ENCODE assay signal across 9 cellular contexts in genomic region chr12:70719672-70720420, GRCh38.
DNase-seq lines count a peak whose midpoint lies in the region; ATAC-seq, FAIRE-seq and TF ChIP-seq lines count a peak whose summit lies in the region.
"Had no signal": no experiment of that assay in that cellular context is flagged by ENCODE, and none has a peak within 500 bp of the region (broad histone marks: within the 10 kb centered on the region; RNA-seq: fewer than 3 reads in every experiment).

No MANE protein-coding gene starts in this region.

- no peak for TF ChIP-seq POLR2A in K562 (conservative IDR thresholded peaks at IDR 0.05)

- H3K9ac ChIP-seq in K562 (ENCODE audit: insufficient read depth in 1 of 2, low read depth in 2 of 2, low read length in 2 of 2), result no peak overlapping the region

- FAIRE-seq in K562 (lab: Jason Lieb, UNC) (peak; percentile 82), small intestine (lab: Jason Lieb, UNC) (no peak)
- FAIRE-seq: GM18507 had no signal

- peak; percentile 91 for TF ChIP-seq CTCF in Panc1 (IDR thresholded peaks at IDR 0.05)
- peak; percentile 90 to 94 (median 91) for TF ChIP-seq CTCF in K562 (IDR thresholded peaks at IDR 0.05 in 2 of 3, conservative IDR thresholded peaks at IDR 0.05 in 1 of 3; ENCODE audit: insufficient read depth in 2 of 3, low read depth in 1 of 3, low read length in 3 of 3)

- no peaks in the 10 kb centered on the region for H3K79me2 ChIP-seq in K562 (ENCODE audit: control insufficient read depth, insufficient read depth, low read length)

- TF ChIP-seq RAD21 in K562 (CRISPR knock-in tag; conservative IDR thresholded peaks at IDR 0.05 in 1 of 2, IDR thresholded peaks at IDR 0.05 in 1 of 2), result peak; percentile 97 to 99

- H3K27me3 ChIP-seq in Panc1 (ENCODE audit: control insufficient read depth, insufficient read depth, low read length) (peaks cover 8% of the 10 kb centered on the region), K562 (ENCODE audit: control insufficient read depth in 2 of 2, insufficient read depth in 2 of 2, low read length in 2 of 2) (no peaks in the 10 kb centered on the region), small intestine (ENCODE audit: control insufficient read depth in 2 of 2, insufficient read depth in 2 of 2, low read length in 2 of 2) (no peaks in the 10 kb centered on the region)

- no peaks in the 10 kb centered on the region for H4K20me1 ChIP-seq in K562 (replicated peaks; ENCODE audit: control insufficient read depth, insufficient read depth, low read length)

- H3K27ac ChIP-seq in Panc1 (ENCODE audit: low read length) (no peak overlapping the region), K562 (ENCODE audit: extremely low read depth, low read depth, low read length) (no peak overlapping the region), small intestine (ENCODE audit: low read depth in 1 of 2, low read length in 1 of 2) (no peak overlapping the region)

- H2AFZ ChIP-seq in K562 (ENCODE audit: low read depth, low read length), result peak overlapping the region; percentile 60; the same call in 1 of the 2 replicates

- peak; percentile 31 for DNase-seq in activated CD4-positive, alpha-beta T cell treated with anti-CD3 and anti-CD28 coated beads for 48 hours
- DNase-seq in activated CD4-positive, alpha-beta T cell treated with anti-CD3 and anti-CD28 coated beads for 1 hour, result no peak
- DNase-seq in Panc1 (ENCODE audit: low read depth, low spot score) (peak; percentile 20), K562 (ENCODE audit: extremely low read depth in 1 of 4, low spot score in 3 of 4) (peak; percentile 37 to 57 (median 42)), inferior parietal cortex (ENCODE audit: extremely low spot score) (peak; percentile 72), small intestine (peak; percentile 23), epidermal melanocyte (ENCODE audit: insufficient read length, low spot score) (no peak)

- TF ChIP-seq EP300 in K562 (IDR thresholded peaks at IDR 0.05; ENCODE audit: low read length), result no peak

- no peaks in the 10 kb centered on the region; the same call in 1 of the 2 replicates for H3K4me1 ChIP-seq in Panc1 (ENCODE audit: control insufficient read depth, insufficient read depth, low read length)
- H3K4me1 ChIP-seq in K562 (replicated peaks in 1 of 2; ENCODE audit: control insufficient read depth in 2 of 2, insufficient read depth in 2 of 2, low read length in 2 of 2), result no peaks in the 10 kb centered on the region; a peak in 1 of 5 replicates
- no peaks in the 10 kb centered on the region for H3K4me1 ChIP-seq in small intestine (ENCODE audit: control insufficient read depth in 2 of 2, insufficient read depth in 1 of 2, low read depth in 1 of 2, low read length in 1 of 2)

- intact Hi-C loops in Panc1 (cut with micrococcal nuclease; ENCODE audit: unreplicated experiment), result loop anchor here (2.0 kb wide), 1 partner anchor 129 kb away; no protein-coding TSS in a partner anchor
- intact Hi-C loops in K562 (cut with micrococcal nuclease), result loop anchor here (1.0 to 5.0 kb wide), 2 partner anchors 130 to 818 kb away; no protein-coding TSS in a partner anchor

- WGBS in K562 (ENCODE audit: insufficient coverage, low coverage, missing lambda C conversion rate), result 34% methylated on average over 19 of the region's 19 CpGs
- 24 to 28% (median 27%) methylated on average over 19 of the region's 19 CpGs for WGBS in small intestine, 3 donors

- H3K9me1 ChIP-seq in K562 (ENCODE audit: control insufficient read depth, insufficient read depth, low read length), result no peaks in the 10 kb centered on the region

- peak overlapping the region; percentile 23 for H3K4me2 ChIP-seq in K562 (ENCODE audit: insufficient read depth, low read length)

- H3K36me3 ChIP-seq in Panc1 (ENCODE audit: control insufficient read depth, insufficient read depth, low read length) (no peaks in the 10 kb centered on the region), K562 (ENCODE audit: control insufficient read depth, insufficient read depth, low read length) (no peaks in the 10 kb centered on the region), small intestine (ENCODE audit: control insufficient read depth in 2 of 2, insufficient read depth in 2 of 2, low read length in 2 of 2) (no peaks in the 10 kb centered on the region)

- no TSS peak for BruUV-seq in Panc1 (replicated peaks; lab: Mats Ljungman, UMichigan)
- no TSS peak for BruUV-seq in K562 (replicated peaks; lab: Mats Ljungman, UMichigan)

- CTCF ChIA-PET in Panc1 (lab: Charles Lee), result no interaction called here
- CTCF ChIA-PET in K562 (lab: Yijun Ruan, JAX; ENCODE audit: low intra/inter-chr PET ratio), result interaction anchor here (0.5 to 4.5 kb wide), 3 partner anchors 124 to 819 kb away, joined by 3 to 48 read pairs (median 4); no protein-coding TSS in a partner anchor

- H3K9me3 ChIP-seq in Panc1 (ENCODE audit: control insufficient read depth, insufficient read depth, low read depth, low read length), result no peaks in the 10 kb centered on the region
- no peaks in the 10 kb centered on the region for H3K9me3 ChIP-seq in K562 (replicated peaks; ENCODE audit: control insufficient read depth, insufficient read depth, low read depth, low read length)
- no peaks in the 10 kb centered on the region for H3K9me3 ChIP-seq in small intestine (ENCODE audit: control insufficient read depth, low read depth)

- peak overlapping the region in 1 of 2 experiments; percentile 19; a peak in 1 of 4 replicates for H3K4me3 ChIP-seq in Panc1 (ENCODE audit: low read depth in 2 of 2, low read length in 2 of 2)
- H3K4me3 ChIP-seq in K562, result no peak overlapping the region
- no peak overlapping the region for H3K4me3 ChIP-seq in small intestine (ENCODE audit: low read depth in 1 of 2, low read length in 2 of 2)

- in situ Hi-C loops in Panc1 (cut with HindIII; ENCODE audit: low pct_unique_long_range_greater_than_20kb, low sequenced_read_pairs), result no loop called here
- in situ Hi-C loops in K562 (cut with MboI), result loop anchor here (10.0 kb wide), 1 partner anchor 825 kb away; no protein-coding TSS in a partner anchor

- POLR2A ChIA-PET in Panc1 (lab: Charles Lee) (no interaction called here), K562 (lab: Yijun Ruan, JAX) (no interaction called here)

- ATAC-seq in HG03342 (IDR thresholded peaks at IDR 0.05; ENCODE audit: unreplicated experiment) (peak; percentile 58), Panc1 (peak; percentile 71; the same call in 1 of the 2 replicates), K562 (peak; percentile 89)

TF ChIP-seq in K562, 482 proteins besides CTCF, POLR2A, EP300 and RAD21 (continues in another document):
- TF ChIP-seq KDM5B (IDR thresholded peaks at IDR 0.05; ENCODE audit: insufficient replicate concordance, low read depth, low read length) (no peak), FOSL1 (tag; conservative IDR thresholded peaks at IDR 0.05) (no peak), SIN3A (IDR thresholded peaks at IDR 0.05; ENCODE audit: borderline replicate concordance in 2 of 2, control insufficient read depth in 1 of 2, low read depth in 2 of 2, low read length in 2 of 2) (no peak), CEBPB (tag; IDR thresholded peaks at IDR 0.05) (no peak), MITF (IDR thresholded peaks at IDR 0.05) (no peak), ATF7 (IDR thresholded peaks at IDR 0.05) (0 out of 2 replicates have a peak, but pooled peaks have one; percentile 20), NCOA6 (IDR thresholded peaks at IDR 0.05) (no peak), SOX6 (IDR thresholded peaks at IDR 0.05) (no peak), ZNF57 (CRISPR knock-in tag; IDR thresholded peaks at IDR 0.05) (no peak), ZFX (CRISPR knock-in tag; IDR thresholded peaks at IDR 0.05) (no peak), ARNT (IDR thresholded peaks at IDR 0.05) (0 out of 4 replicates have a peak, but pooled peaks of 1 of the 2 experiments have one; percentile 27), RBM22 (IDR thresholded peaks at IDR 0.05; ENCODE audit: low read depth, low read length, poor library complexity, severe bottlenecking) (no peak), CC2D1A (IDR thresholded peaks at IDR 0.05) (peak; percentile 71; the same call in 1 of the 2 replicates), DMBX1 (CRISPR knock-in tag; IDR thresholded peaks at IDR 0.05; ENCODE audit: borderline replicate concordance) (0 out of 2 replicates have a peak, but pooled peaks have one; percentile 25), RBM15 (IDR thresholded peaks at IDR 0.05; ENCODE audit: insufficient read depth, low read length) (no peak), DEAF1 (CRISPR knock-in tag; IDR thresholded peaks at IDR 0.05) (peak; percentile 92), ELF1 (tag; IDR thresholded peaks at IDR 0.05) (no peak), KLF16 (IDR thresholded peaks at IDR 0.05) (0 out of 2 replicates have a peak, but pooled peaks have one; percentile 62), STAG1 (CRISPR knock-in tag; IDR thresholded peaks at IDR 0.05; ENCODE audit: borderline replicate concordance) (peak; percentile 57; the same call in 1 of the 2 replicates), SMARCE1 (IDR thresholded peaks at IDR 0.05) (no peak), NFRKB (IDR thresholded peaks at IDR 0.05; ENCODE audit: low read depth) (no peak)

Comparison
In these comparisons a context has a peak if more than half of its experiments do, and no peak if none do; other contexts are left out.
1. DNase-seq: peak in activated CD4-positive, alpha-beta T cell treated with anti-CD3 and anti-CD28 coated beads for 48 hours (single experiment), Panc1 (single experiment), K562 (4 of 4), inferior parietal cortex (single experiment) and small intestine (single experiment); none in activated CD4-positive, alpha-beta T cell treated with anti-CD3 and anti-CD28 coated beads for 1 hour (single experiment) and epidermal melanocyte (single experiment).
2. Peak in every context shown above with its lines, with median percentiles within 50 percentile points of each other: ATAC-seq.